ENCODE assay signal across 17 cellular contexts in genomic region chr2:7962191-7962590, GRCh38.
DNase-seq lines count a peak whose midpoint lies in the region; TF ChIP-seq lines count a peak whose summit lies in the region.
"Had no signal": no experiment of that assay in that cellular context is flagged by ENCODE, and none has a peak within 500 bp of the region (broad histone marks: within the 10 kb centered on the region; RNA-seq: fewer than 3 reads in every experiment).

No MANE protein-coding gene starts in this region.

- no peaks in the 10 kb centered on the region for H3K9me3 Mint-ChIP-seq in immature natural killer cell
- H3K9me3 Mint-ChIP-seq: IgD-negative memory B cell had no signal

- no peaks in the 10 kb centered on the region for H3K4me1 Mint-ChIP-seq in immature natural killer cell
- H3K4me1 Mint-ChIP-seq: IgD-negative memory B cell had no signal

- H3K27me3 Mint-ChIP-seq in immature natural killer cell (ENCODE audit: low read depth in 3 of 3), result peaks cover 1 to 4% (median 3%) of the 10 kb centered on the region in 3 donors

- DNase-seq in DMS53 (lab: John Stamatoyannopoulos, UW) (peak; percentile 66), H7 (peak; percentile 32), NCI-H748 treated with DMSO at 0.1 percent for 48 hours (lab: John Stamatoyannopoulos, UW) (peak; percentile 14), iPS-NIHi11 (ENCODE audit: low spot score) (peak; percentile 30), foreskin fibroblast (no peak), immature natural killer cell (no peak)
- DNase-seq in activated CD8-positive, alpha-beta memory T cell treated with anti-CD3 and anti-CD28 coated beads, Interleukin-2, amount 50 U/mL, for 48 hours, result no peak
- DNase-seq: Kasumi-1, MM.1S, NCI-H1092 treated with DMSO at 0.1 percent for 48 hours, NCI-H1694 treated with DMSO at 0.1 percent for 48 hours, NCI-H526, RPMI8226, SIG-M5 had no signal

- no peak for TF ChIP-seq CTCF in foreskin fibroblast (IDR thresholded peaks at IDR 0.05; ENCODE audit: low read depth, low read length)

- peak overlapping the region in 1 of 6 donors; percentile 63 for H3K27ac Mint-ChIP-seq in immature natural killer cell
- H3K27ac Mint-ChIP-seq: T-helper 1 cell treated with Interleukin-12 subunit alpha and Interleukin-12 subunit beta and Interleukin-4 antibody, amounts not matched to agents 30 μg/mL and 1 μg/mL, for 36 hours had no signal

- no peak overlapping the region for H3K4me3 Mint-ChIP-seq in immature natural killer cell
- H3K4me3 Mint-ChIP-seq: IgD-negative memory B cell; T-helper 1 cell treated with Interleukin-12 subunit alpha and Interleukin-12 subunit beta and Interleukin-4 antibody, amounts not matched to agents 30 μg/mL and 1 μg/mL, for 36 hours had no signal

- no peaks in the 10 kb centered on the region for H3K36me3 ChIP-seq in H7 (replicated peaks; ENCODE audit: control insufficient read depth, insufficient read depth, low read length)
- H3K36me3 ChIP-seq: HAP-1 had no signal

- peaks cover 6 to 39% (median 37%) of the 10 kb centered on the region in 3 donors for H3K36me3 Mint-ChIP-seq in immature natural killer cell

- H3K4me3 ChIP-seq in H7 (ENCODE audit: insufficient read depth, low read depth, low read length) (no peak overlapping the region), foreskin fibroblast (ENCODE audit: low read depth in 1 of 2, low read length in 2 of 2) (no peak overlapping the region)
- H3K4me3 ChIP-seq: HAP-1 had no signal

- H3K27me3 ChIP-seq in H7 (ENCODE audit: control insufficient read depth, insufficient read depth, low read length), result no peaks in the 10 kb centered on the region

Comparison
In these comparisons a context has a peak if more than half of its experiments do, and no peak if none do; other contexts are left out.
1. DNase-seq: peak in DMS53 (single experiment), H7 (single experiment), NCI-H748 treated with DMSO at 0.1 percent for 48 hours (single experiment) and iPS-NIHi11 (single experiment); none in foreskin fibroblast (0 of 2), immature natural killer cell (0 of 3) and activated CD8-positive, alpha-beta memory T cell treated with anti-CD3 and anti-CD28 coated beads, Interleukin-2, amount 50 U/mL, for 48 hours (single experiment).